In the genomic region with DNA sequence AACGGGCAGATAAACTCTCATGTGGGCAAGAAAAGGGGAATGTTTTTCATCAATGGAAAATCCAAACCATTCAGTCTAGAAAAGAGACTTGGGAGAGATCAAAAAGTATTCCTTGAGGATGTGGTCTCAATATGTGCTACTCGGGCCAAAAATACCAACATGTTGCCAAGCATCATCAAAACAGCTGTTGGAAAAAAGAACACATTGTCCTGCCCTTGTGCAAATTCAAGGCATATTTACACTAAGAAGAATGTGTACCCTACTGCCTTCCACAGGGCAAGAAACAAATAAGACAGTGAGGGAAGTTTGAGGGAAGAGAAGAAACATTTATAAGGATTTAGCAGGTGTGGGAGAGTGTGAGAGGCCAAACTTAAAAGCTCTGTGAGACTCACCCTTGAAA, we compare ENCODE assay signal across 21 cellular contexts.
A peak's percentile ranks its signal among the peaks of the same experiment; 100 is the strongest.
DNase-seq lines count a peak whose midpoint lies in the region; ATAC-seq and TF ChIP-seq lines count a peak whose summit lies in the region.
"Had no signal": no experiment of that assay in that cellular context is flagged by ENCODE, and none has a peak within 500 bp of the region (broad histone marks: within the 10 kb centered on the region; RNA-seq: fewer than 3 reads in every experiment).

No MANE protein-coding gene starts in this region.

- no peaks in the 10 kb centered on the region for H3K27me3 ChIP-seq in tibial artery

- peak; percentile 7 for DNase-seq in AG10803 (ENCODE audit: low read depth)
- DNase-seq in astrocyte of the hippocampus (ENCODE audit: low read depth, low spot score): peak; percentile 52
- no peak for DNase-seq in sciatic nerve (ENCODE audit: low spot score)
- no peak for DNase-seq in tibial artery
- DNase-seq in Right ventricle myocardium superior: no peak
- no peak for DNase-seq in activated T-cell treated with anti-CD3 and anti-CD28 coated beads, Interleukin-2, amount 50 U/mL, for 24 hours
- no peak for DNase-seq in amygdala (lab: John Stamatoyannopoulos, UW)
- DNase-seq: 8988T; C1 segment of cervical spinal cord; CD4-positive, CD25-positive, alpha-beta regulatory T cell; CD8-positive, alpha-beta memory T cell; COR-L47; DMS 273 treated with DMSO at 0.1 percent for 48 hours; DMS53; DND-41; EL; GM23248 had no signal

- H3K9me3 Mint-ChIP-seq in activated T-cell treated with anti-CD3 and anti-CD28 coated beads, Interleukin-2, amount 50 U/mL, for 24 hours: no peaks in the 10 kb centered on the region

- intact Hi-C loops in sciatic nerve (cut with DNase I): no loop called here
- intact Hi-C loops in tibial artery (cut with DNase I; ENCODE audit: low total_unique reads): no loop called here
- intact Hi-C loops in Right ventricle myocardium superior (cut with DNase I): no loop called here

- no peak for TF ChIP-seq CTCF in AG10803 (conservative IDR thresholded peaks at IDR 0.05; ENCODE audit: low read length)
- TF ChIP-seq CTCF in tibial artery (IDR thresholded peaks at IDR 0.05): no peak

- H3K36me3 Mint-ChIP-seq in activated T-cell treated with anti-CD3 and anti-CD28 coated beads, Interleukin-2, amount 50 U/mL, for 24 hours (ENCODE audit: low read depth): no peaks in the 10 kb centered on the region
- H3K36me3 Mint-ChIP-seq: CD4-positive, CD25-positive, alpha-beta regulatory T cell; CD8-positive, alpha-beta memory T cell had no signal

- no peak overlapping the region for H3K27ac Mint-ChIP-seq in activated T-cell treated with anti-CD3 and anti-CD28 coated beads, Interleukin-2, amount 50 U/mL, for 24 hours
- H3K27ac Mint-ChIP-seq: B cell; CD4-positive, CD25-positive, alpha-beta regulatory T cell; CD8-positive, alpha-beta memory T cell had no signal

- peaks cover 0 to 44% (median 21%) of the 10 kb centered on the region in 4 donors for H3K4me1 ChIP-seq in tibial artery
- H3K4me1 ChIP-seq: HAP-1 had no signal

- H3K36me3 ChIP-seq in tibial artery: no peaks in the 10 kb centered on the region
- H3K36me3 ChIP-seq: HAP-1 had no signal

- H3K4me1 Mint-ChIP-seq in activated T-cell treated with anti-CD3 and anti-CD28 coated beads, Interleukin-2, amount 50 U/mL, for 24 hours (ENCODE audit: low read depth): no peaks in the 10 kb centered on the region
- H3K4me1 Mint-ChIP-seq: B cell; CD4-positive, CD25-positive, alpha-beta regulatory T cell; CD8-positive, alpha-beta memory T cell had no signal

- peak; percentile 89 for ATAC-seq in sciatic nerve
- no peak for ATAC-seq in Right ventricle myocardium superior (ENCODE audit: poor library complexity)
- ATAC-seq: GM12878 had no signal

- H3K4me3 ChIP-seq in AG10803 (ENCODE audit: low read length): no peak overlapping the region
- no peak overlapping the region for H3K4me3 ChIP-seq in tibial artery
- H3K4me3 ChIP-seq: GM12878, GM23248, HAP-1 had no signal

- H3K27me3 Mint-ChIP-seq in activated T-cell treated with anti-CD3 and anti-CD28 coated beads, Interleukin-2, amount 50 U/mL, for 24 hours: no peaks in the 10 kb centered on the region
- H3K27me3 Mint-ChIP-seq: B cell had no signal

- no peaks in the 10 kb centered on the region for H3K9me3 ChIP-seq in tibial artery

- H3K27ac ChIP-seq in tibial artery: peak overlapping the region; percentile 70 to 76
- H3K27ac ChIP-seq: GM23248, HL-60 had no signal

- no peak overlapping the region for H3K4me3 Mint-ChIP-seq in activated T-cell treated with anti-CD3 and anti-CD28 coated beads, Interleukin-2, amount 50 U/mL, for 24 hours
- H3K4me3 Mint-ChIP-seq: B cell; CD4-positive, CD25-positive, alpha-beta regulatory T cell; CD8-positive, alpha-beta memory T cell had no signal

Comparison
In these comparisons a context has a peak if more than half of its experiments do, and no peak if none do; other contexts are left out.
1. DNase-seq: peak in AG10803 (single experiment) and astrocyte of the hippocampus (single experiment); none in sciatic nerve (single experiment), tibial artery (0 of 2), Right ventricle myocardium superior (single experiment), activated T-cell treated with anti-CD3 and anti-CD28 coated beads, Interleukin-2, amount 50 U/mL, for 24 hours (single experiment) and amygdala (0 of 56).